In genomic region chr5:140967226-140967893, GRCh38 we compare ENCODE assay signal across 2 cellular contexts.
TF ChIP-seq lines count a peak whose summit lies in the region.

No MANE protein-coding gene starts in this region.

TF ChIP-seq in SK-N-SH treated with all-trans-retinoic acid at 6 μM for 48 hours, 23 proteins besides CTCF, POLR2A, EP300 and RAD21:
- TF ChIP-seq CREB5 (CRISPR knock-in tag; IDR thresholded peaks at IDR 0.05; ENCODE audit: low read depth), result no peak
- TF ChIP-seq ZFP30 (CRISPR knock-in tag; IDR thresholded peaks at IDR 0.05), result no peak
- no peak for TF ChIP-seq ISL1 (CRISPR knock-in tag; IDR thresholded peaks at IDR 0.05)
- TF ChIP-seq ZC3H10 (CRISPR knock-in tag; IDR thresholded peaks at IDR 0.05), result no peak
- TF ChIP-seq ZNF8 (CRISPR knock-in tag; IDR thresholded peaks at IDR 0.05), result no peak
- TF ChIP-seq TSHZ2 (CRISPR knock-in tag; IDR thresholded peaks at IDR 0.05), result no peak
- no peak for TF ChIP-seq ESRRG (CRISPR knock-in tag; IDR thresholded peaks at IDR 0.05)
- TF ChIP-seq GLIS3 (CRISPR knock-in tag; IDR thresholded peaks at IDR 0.05), result no peak
- no peak for TF ChIP-seq ARNTL (CRISPR knock-in tag; IDR thresholded peaks at IDR 0.05; ENCODE audit: borderline replicate concordance, low read depth)
- no peak for TF ChIP-seq OSR1 (CRISPR knock-in tag; IDR thresholded peaks at IDR 0.05)
- no peak for TF ChIP-seq RARB (CRISPR knock-in tag; IDR thresholded peaks at IDR 0.05)
- no peak for TF ChIP-seq SNAI2 (CRISPR knock-in tag; IDR thresholded peaks at IDR 0.05)
- TF ChIP-seq ZFP3 (CRISPR knock-in tag; IDR thresholded peaks at IDR 0.05), result no peak

TF ChIP-seq in HEK293T, 16 proteins besides CTCF, POLR2A, EP300 and RAD21 (continued from another document):
- TF ChIP-seq PKNOX1 (IDR thresholded peaks at IDR 0.05) (no peak), NFRKB (IDR thresholded peaks at IDR 0.05) (no peak), ELF4 (IDR thresholded peaks at IDR 0.05) (no peak), SP1 (IDR thresholded peaks at IDR 0.05) (no peak), FOXA1 (IDR thresholded peaks at IDR 0.05) (no peak), ZNF384 (IDR thresholded peaks at IDR 0.05) (no peak)
TF ChIP-seq in HEK293T: peak in this region for 0.
